Comparison of ENCODE assay signal across 1 cellular context in the genomic region with DNA sequence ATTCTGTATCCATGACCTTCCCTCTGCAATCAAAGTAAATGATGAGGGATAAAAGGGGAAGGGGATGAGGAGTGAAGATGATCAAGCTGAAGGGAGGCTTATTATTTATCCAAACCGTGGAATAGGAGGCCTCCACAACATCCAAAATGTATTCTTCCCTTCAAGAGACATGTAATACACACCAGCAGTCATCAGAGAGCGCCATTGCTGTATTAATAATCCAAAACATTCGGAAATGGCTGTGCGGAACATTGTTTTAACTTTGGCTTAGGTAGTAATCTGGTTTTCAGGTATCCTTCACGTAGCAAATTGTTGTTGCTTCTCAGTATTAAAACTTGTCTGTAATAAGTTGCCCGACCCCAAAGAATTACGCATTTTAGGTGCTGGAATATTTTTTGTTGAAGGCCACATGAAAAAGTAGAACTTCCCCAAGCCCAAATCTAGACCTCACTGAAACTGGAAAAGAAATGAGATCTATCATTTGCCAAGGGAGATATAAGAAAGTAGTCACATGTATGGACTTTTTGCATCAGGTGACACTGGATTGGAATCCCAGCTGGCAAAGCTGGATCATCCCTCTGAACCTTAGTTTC.
TF ChIP-seq lines count a peak whose summit lies in the region.

No MANE protein-coding gene starts in this region.

TF ChIP-seq in WTC11, 78 proteins besides CTCF, POLR2A, EP300 and RAD21 (continued from another document):
- TF ChIP-seq, protein P1, sequence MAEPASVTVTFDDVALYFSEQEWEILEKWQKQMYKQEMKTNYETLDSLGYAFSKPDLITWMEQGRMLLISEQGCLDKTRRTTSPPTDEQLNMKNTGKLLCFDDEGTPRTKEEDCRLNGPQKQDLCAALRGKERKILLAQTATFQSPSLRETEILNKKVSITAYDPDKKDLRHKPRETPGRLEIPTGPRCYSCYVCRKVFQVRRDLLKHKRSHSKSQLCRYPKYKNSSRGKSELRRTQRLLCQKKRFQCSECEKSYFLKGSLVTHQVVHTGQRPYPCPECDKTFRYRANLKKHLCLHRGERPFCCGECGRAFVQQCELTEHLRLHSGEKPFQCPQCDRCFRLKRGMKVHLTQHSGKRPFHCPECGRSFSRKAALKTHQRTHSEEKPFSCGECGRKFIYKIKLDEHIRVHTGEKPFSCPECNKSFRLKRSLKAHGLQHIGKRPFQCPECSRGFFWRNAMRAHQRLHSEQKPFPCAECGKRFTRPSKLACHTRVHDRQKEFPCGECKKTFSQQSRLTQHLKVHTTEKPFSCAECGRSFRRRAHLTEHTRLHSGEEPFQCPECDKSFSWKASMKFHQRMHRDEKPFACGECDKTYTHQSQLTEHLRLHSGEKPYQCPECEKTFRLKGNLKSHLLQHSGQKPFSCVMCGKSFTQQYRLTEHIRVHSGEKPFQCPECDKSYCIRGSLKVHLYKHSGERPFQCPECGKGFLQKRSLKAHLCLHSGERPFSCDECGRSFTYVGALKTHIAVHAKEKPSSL (CRISPR knock-in tag; conservative IDR thresholded peaks at IDR 0.05) = no peak
- no peak for TF ChIP-seq EMX1 (CRISPR knock-in tag; IDR thresholded peaks at IDR 0.05)
TF ChIP-seq in WTC11: peak in this region for 0.
